Comparison of ENCODE assay signal across 8 cellular contexts in the genomic region with DNA sequence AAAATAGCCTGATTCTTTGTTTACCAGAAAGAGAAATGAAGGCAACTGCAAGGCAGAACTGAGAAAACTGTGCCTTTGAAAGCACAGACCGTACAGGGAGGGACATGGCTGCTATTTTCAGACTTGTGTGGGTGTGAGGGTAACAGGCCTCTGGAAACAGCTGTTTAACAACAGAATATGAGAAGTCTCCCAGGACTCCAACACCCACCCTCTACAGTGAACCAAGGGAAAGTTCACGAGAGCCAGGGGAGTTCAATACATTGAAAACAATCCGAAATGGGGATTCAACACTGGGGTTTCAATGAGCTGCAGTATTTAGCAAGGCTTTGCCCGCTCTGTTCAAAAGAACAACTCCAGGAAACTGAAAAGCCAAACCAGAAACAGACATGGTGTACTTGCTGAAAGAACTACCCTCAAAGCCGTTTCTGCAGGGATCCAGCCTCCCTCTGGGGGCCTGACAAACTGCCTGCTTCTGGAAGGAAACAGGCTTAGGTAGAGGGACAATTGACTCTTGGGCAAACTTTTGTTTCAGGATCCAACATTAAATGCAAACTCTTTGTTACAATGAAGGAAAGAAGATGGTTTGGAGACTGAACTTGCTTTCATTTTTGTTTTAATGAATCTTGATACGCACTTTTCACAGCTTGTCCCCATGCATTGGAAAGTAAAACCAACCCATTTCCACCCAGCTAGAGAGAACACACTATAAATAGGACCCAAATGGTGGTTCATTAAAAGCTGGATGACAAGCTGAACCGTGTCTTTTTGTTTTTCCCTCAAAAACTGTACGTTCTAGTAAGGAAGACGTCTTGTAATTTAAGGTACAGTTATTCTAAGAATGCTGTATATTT.
A peak's percentile ranks its signal among the peaks of the same experiment; 100 is the strongest.
DNase-seq lines count a peak whose midpoint lies in the region; ATAC-seq and TF ChIP-seq lines count a peak whose summit lies in the region.

No MANE protein-coding gene starts in this region.

- peak overlapping the region in 8 of 10 experiments; percentile 10 to 41 (median 28); a peak in 9 of 20 replicates for H3K4me3 ChIP-seq in BLaER1 treated with 17β-estradiol and CSF1 and Interleukin-3, amounts not matched to agents 10 nM and 100 nM
- H3K4me3 ChIP-seq in coronary artery (peak overlapping the region; percentile 30), parathyroid adenoma (ENCODE audit: low read depth, low read length) (no peak overlapping the region), PC-9 (no peak overlapping the region)

- POLR2A ChIA-PET in PC-9 (lab: Charles Lee; ENCODE audit: unreplicated experiment): no interaction called here

- H3K9me3 ChIP-seq in BLaER1 treated with 17β-estradiol and CSF1 and Interleukin-3, amounts not matched to agents 10 nM and 100 nM (replicated peaks in 1 of 11): peaks cover 0 to 16% (median 0%) of the 10 kb centered on the region in 11 experiments; a peak in 3 of 22 replicates
- H3K9me3 ChIP-seq in parathyroid adenoma (ENCODE audit: control insufficient read depth, low read length) (no peaks in the 10 kb centered on the region), PC-9 (ENCODE audit: insufficient read depth, low read depth) (no peaks in the 10 kb centered on the region)

- no TSS peak for BruUV-seq in PC-9 (replicated peaks; lab: Mats Ljungman, UMichigan)

- ATAC-seq in GM19438 (IDR thresholded peaks at IDR 0.05; ENCODE audit: low read depth, unreplicated experiment) (peak; percentile 75), HG03565 (IDR thresholded peaks at IDR 0.05; ENCODE audit: unreplicated experiment) (peak; percentile 75)

- H3K36me3 ChIP-seq in BLaER1 treated with 17β-estradiol and CSF1 and Interleukin-3, amounts not matched to agents 10 nM and 100 nM: no peaks in the 10 kb centered on the region
- H3K36me3 ChIP-seq in parathyroid adenoma (ENCODE audit: control insufficient read depth, insufficient read depth, low read length): no peaks in the 10 kb centered on the region
- no peaks in the 10 kb centered on the region for H3K36me3 ChIP-seq in PC-9 (ENCODE audit: low read depth)

- peak overlapping the region; percentile 75 to 89 (median 81) for H3K27ac ChIP-seq in BLaER1 treated with 17β-estradiol and CSF1 and Interleukin-3, amounts not matched to agents 10 nM and 100 nM
- peak overlapping the region; percentile 50 to 71 for H3K27ac ChIP-seq in coronary artery
- H3K27ac ChIP-seq in parathyroid adenoma: peak overlapping the region; percentile 11
- H3K27ac ChIP-seq in PC-9: no peak overlapping the region

- peak overlapping the region; percentile 65 to 81 (median 73) for H3K9ac ChIP-seq in BLaER1 treated with 17β-estradiol and CSF1 and Interleukin-3, amounts not matched to agents 10 nM and 100 nM
- no peak overlapping the region for H3K9ac ChIP-seq in parathyroid adenoma

- no peaks in the 10 kb centered on the region for H3K79me2 ChIP-seq in parathyroid adenoma
- no peaks in the 10 kb centered on the region for H3K79me2 ChIP-seq in PC-9 (ENCODE audit: low read depth)

- no peaks in the 10 kb centered on the region for H4K20me1 ChIP-seq in BLaER1 treated with 17β-estradiol and CSF1 and Interleukin-3, amounts not matched to agents 10 nM and 100 nM
- no peaks in the 10 kb centered on the region for H4K20me1 ChIP-seq in PC-9 (ENCODE audit: insufficient read depth)

- peak overlapping the region; percentile 44 to 78 (median 71) for H3K4me2 ChIP-seq in BLaER1 treated with 17β-estradiol and CSF1 and Interleukin-3, amounts not matched to agents 10 nM and 100 nM
- H3K4me2 ChIP-seq in parathyroid adenoma (ENCODE audit: low read length) (no peak overlapping the region), PC-9 (no peak overlapping the region)

- intact Hi-C loops in PC-9 (cut with micrococcal nuclease; ENCODE audit: unreplicated experiment): no loop called here

- peaks cover 75 to 100% (median 99%) of the 10 kb centered on the region in 11 experiments for H3K27me3 ChIP-seq in BLaER1 treated with 17β-estradiol and CSF1 and Interleukin-3, amounts not matched to agents 10 nM and 100 nM
- H3K27me3 ChIP-seq in parathyroid adenoma (ENCODE audit: control insufficient read depth, insufficient read depth, low read length) (no peaks in the 10 kb centered on the region), PC-9 (ENCODE audit: insufficient read depth, low read depth) (no peaks in the 10 kb centered on the region)

- H3K4me1 ChIP-seq in BLaER1 treated with 17β-estradiol and CSF1 and Interleukin-3, amounts not matched to agents 10 nM and 100 nM: peaks cover 40 to 63% (median 57%) of the 10 kb centered on the region in 10 experiments
- H3K4me1 ChIP-seq in parathyroid adenoma (no peaks in the 10 kb centered on the region), PC-9 (replicated peaks; ENCODE audit: insufficient read depth) (peaks cover 5% of the 10 kb centered on the region; the same call in 1 of the 2 replicates)

- CTCF ChIA-PET in PC-9 (lab: Charles Lee): no interaction called here

- no peak for DNase-seq in coronary artery (ENCODE audit: low spot score)
- no peak for DNase-seq in NCI-H345 (lab: John Stamatoyannopoulos, UW)
- no peak for DNase-seq in PC-9
- DNase-seq in activated CD4-positive, CD25-positive, alpha-beta regulatory T cell (lab: John Stamatoyannopoulos, UW): no peak

- H3K9me2 ChIP-seq in PC-9 (ENCODE audit: insufficient read depth): no peaks in the 10 kb centered on the region

- no peak overlapping the region for H2AFZ ChIP-seq in parathyroid adenoma
- no peak overlapping the region for H2AFZ ChIP-seq in PC-9

- no peak for TF ChIP-seq CTCF in coronary artery (IDR thresholded peaks at IDR 0.05)
- TF ChIP-seq CTCF in parathyroid adenoma (IDR thresholded peaks at IDR 0.05): no peak
- TF ChIP-seq CTCF in PC-9 (conservative IDR thresholded peaks at IDR 0.05): no peak

- H3F3A ChIP-seq in PC-9 (ENCODE audit: insufficient read depth, low read depth): no peaks in the 10 kb centered on the region

Comparison
In these comparisons a context has a peak if more than half of its experiments do, and no peak if none do; other contexts are left out.
1. H3K4me2 ChIP-seq: peak in BLaER1 treated with 17β-estradiol and CSF1 and Interleukin-3, amounts not matched to agents 10 nM and 100 nM (11 of 11); none in parathyroid adenoma (single experiment) and PC-9 (single experiment).
2. H3K4me3 ChIP-seq: peak in BLaER1 treated with 17β-estradiol and CSF1 and Interleukin-3, amounts not matched to agents 10 nM and 100 nM (8 of 10) and coronary artery (single experiment); none in parathyroid adenoma (single experiment) and PC-9 (single experiment).